ENCODE assay signal across 2 cellular contexts in genomic region chr2:169029341-169029740, GRCh38.
A peak's percentile ranks its signal among the peaks of the same experiment; 100 is the strongest.
TF ChIP-seq lines count a peak whose summit lies in the region.

No MANE protein-coding gene starts in this region.

TF ChIP-seq in liver, 16 proteins besides CTCF, POLR2A, EP300 and RAD21:
- no peak for TF ChIP-seq ATF3 (IDR thresholded peaks at IDR 0.05)
- no peak for TF ChIP-seq MAX (IDR thresholded peaks at IDR 0.05)
- no peak for TF ChIP-seq JUND (IDR thresholded peaks at IDR 0.05)
- TF ChIP-seq TAF1 (conservative IDR thresholded peaks at IDR 0.05) = no peak
- TF ChIP-seq SP1 (IDR thresholded peaks at IDR 0.05) = no peak
- TF ChIP-seq YY1 (IDR thresholded peaks at IDR 0.05) = peak; percentile 46
- TF ChIP-seq, protein P1, sequence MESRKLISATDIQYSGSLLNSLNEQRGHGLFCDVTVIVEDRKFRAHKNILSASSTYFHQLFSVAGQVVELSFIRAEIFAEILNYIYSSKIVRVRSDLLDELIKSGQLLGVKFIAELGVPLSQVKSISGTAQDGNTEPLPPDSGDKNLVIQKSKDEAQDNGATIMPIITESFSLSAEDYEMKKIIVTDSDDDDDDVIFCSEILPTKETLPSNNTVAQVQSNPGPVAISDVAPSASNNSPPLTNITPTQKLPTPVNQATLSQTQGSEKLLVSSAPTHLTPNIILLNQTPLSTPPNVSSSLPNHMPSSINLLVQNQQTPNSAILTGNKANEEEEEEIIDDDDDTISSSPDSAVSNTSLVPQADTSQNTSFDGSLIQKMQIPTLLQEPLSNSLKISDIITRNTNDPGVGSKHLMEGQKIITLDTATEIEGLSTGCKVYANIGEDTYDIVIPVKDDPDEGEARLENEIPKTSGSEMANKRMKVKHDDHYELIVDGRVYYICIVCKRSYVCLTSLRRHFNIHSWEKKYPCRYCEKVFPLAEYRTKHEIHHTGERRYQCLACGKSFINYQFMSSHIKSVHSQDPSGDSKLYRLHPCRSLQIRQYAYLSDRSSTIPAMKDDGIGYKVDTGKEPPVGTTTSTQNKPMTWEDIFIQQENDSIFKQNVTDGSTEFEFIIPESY (IDR thresholded peaks at IDR 0.05) = no peak
- TF ChIP-seq RXRA (IDR thresholded peaks at IDR 0.05) = peak in 1 of 2 donors; percentile 4
- TF ChIP-seq HNF4G (IDR thresholded peaks at IDR 0.05) = no peak
- TF ChIP-seq GABPA (IDR thresholded peaks at IDR 0.05 in 1 of 2, conservative IDR thresholded peaks at IDR 0.05 in 1 of 2) = no peak
- no peak for TF ChIP-seq HNF4A (conservative IDR thresholded peaks at IDR 0.05)
- TF ChIP-seq FOXA2 (IDR thresholded peaks at IDR 0.05) = no peak
- no peak for TF ChIP-seq REST (IDR thresholded peaks at IDR 0.05)
TF ChIP-seq in liver: peak in this region for 2.

TF ChIP-seq in HepG2, 621 proteins besides CTCF, POLR2A, EP300 and RAD21:
- TF ChIP-seq ZFP62 (CRISPR knock-in tag; IDR thresholded peaks at IDR 0.05) = no peak
- TF ChIP-seq ZNF205 (CRISPR knock-in tag; IDR thresholded peaks at IDR 0.05) = no peak
- TF ChIP-seq IRF9 (CRISPR knock-in tag; IDR thresholded peaks at IDR 0.05; ENCODE audit: borderline replicate concordance) = no peak
- no peak for TF ChIP-seq ZNF33B (CRISPR knock-in tag; IDR thresholded peaks at IDR 0.05)
- no peak for TF ChIP-seq WIZ (CRISPR knock-in tag; IDR thresholded peaks at IDR 0.05)
- TF ChIP-seq IRF2 (CRISPR knock-in tag; IDR thresholded peaks at IDR 0.05) = no peak
- TF ChIP-seq, protein P2, sequence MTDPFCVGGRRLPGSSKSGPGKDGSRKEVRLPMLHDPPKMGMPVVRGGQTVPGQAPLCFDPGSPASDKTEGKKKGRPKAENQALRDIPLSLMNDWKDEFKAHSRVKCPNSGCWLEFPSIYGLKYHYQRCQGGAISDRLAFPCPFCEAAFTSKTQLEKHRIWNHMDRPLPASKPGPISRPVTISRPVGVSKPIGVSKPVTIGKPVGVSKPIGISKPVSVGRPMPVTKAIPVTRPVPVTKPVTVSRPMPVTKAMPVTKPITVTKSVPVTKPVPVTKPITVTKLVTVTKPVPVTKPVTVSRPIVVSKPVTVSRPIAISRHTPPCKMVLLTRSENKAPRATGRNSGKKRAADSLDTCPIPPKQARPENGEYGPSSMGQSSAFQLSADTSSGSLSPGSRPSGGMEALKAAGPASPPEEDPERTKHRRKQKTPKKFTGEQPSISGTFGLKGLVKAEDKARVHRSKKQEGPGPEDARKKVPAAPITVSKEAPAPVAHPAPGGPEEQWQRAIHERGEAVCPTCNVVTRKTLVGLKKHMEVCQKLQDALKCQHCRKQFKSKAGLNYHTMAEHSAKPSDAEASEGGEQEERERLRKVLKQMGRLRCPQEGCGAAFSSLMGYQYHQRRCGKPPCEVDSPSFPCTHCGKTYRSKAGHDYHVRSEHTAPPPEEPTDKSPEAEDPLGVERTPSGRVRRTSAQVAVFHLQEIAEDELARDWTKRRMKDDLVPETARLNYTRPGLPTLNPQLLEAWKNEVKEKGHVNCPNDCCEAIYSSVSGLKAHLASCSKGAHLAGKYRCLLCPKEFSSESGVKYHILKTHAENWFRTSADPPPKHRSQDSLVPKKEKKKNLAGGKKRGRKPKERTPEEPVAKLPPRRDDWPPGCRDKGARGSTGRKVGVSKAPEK (CRISPR knock-in tag; IDR thresholded peaks at IDR 0.05; ENCODE audit: borderline replicate concordance) = no peak
- TF ChIP-seq GTF3A (CRISPR knock-in tag; conservative IDR thresholded peaks at IDR 0.05) = no peak
- TF ChIP-seq KDM3A (CRISPR knock-in tag; IDR thresholded peaks at IDR 0.05; ENCODE audit: low read depth) = no peak
- TF ChIP-seq BRF2 (CRISPR knock-in tag; IDR thresholded peaks at IDR 0.05) = no peak
- TF ChIP-seq PATZ1 (CRISPR knock-in tag; IDR thresholded peaks at IDR 0.05) = no peak
- TF ChIP-seq FOXK2 (IDR thresholded peaks at IDR 0.05) = no peak
